Comparison of ENCODE assay signal across 35 cellular contexts in the genomic region with DNA sequence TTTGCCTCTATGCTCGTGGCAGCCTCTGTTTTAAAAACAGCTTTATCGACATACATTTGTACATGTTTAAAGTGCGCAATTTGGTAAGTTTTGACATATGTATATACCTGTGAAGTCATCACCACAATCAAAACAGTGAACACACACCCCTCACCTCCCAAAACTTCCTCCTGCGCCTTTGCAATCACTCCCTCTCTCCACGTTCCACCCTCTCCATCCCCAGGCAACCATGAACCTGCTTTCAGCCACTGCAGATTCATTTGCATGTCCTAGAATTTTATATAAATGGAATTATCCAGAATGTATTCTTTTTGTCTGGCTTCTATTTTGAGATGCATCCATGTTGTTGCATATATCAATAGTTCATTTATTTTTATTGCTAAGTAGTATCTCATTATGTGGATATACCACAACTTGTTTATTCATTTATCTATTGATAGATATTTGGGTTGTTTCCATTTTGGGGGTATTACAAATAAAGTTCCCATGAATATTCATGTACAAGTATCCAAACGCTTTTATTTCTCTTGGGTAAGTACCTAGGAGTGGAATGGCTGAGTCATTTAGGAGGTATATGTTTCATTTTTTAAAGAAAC. TPM values are rescaled to one million over a fixed set of nuclear protein-coding genes. Genes with fewer than 3 reads are reported as not detected.
"Had no signal": no experiment of that assay in that cellular context is flagged by ENCODE, and none has a peak within 500 bp of the region (broad histone marks: within the 10 kb centered on the region; RNA-seq: fewer than 3 reads in every experiment).

No MANE protein-coding gene starts in this region.

- H3K27me3 Mint-ChIP-seq: activated naive CD8-positive, alpha-beta T cell had no signal

- H3K27ac Mint-ChIP-seq: activated CD8-positive, alpha-beta T cell treated with anti-CD3 and anti-CD28 coated beads for 36 hours; activated naive CD8-positive, alpha-beta T cell; activated T-helper 17 cell treated with anti-CD3 and anti-CD28 coated beads, Interleukin-2, amount 50 U/mL, for 72 hours; WTC11 had no signal

- H3K27ac ChIP-seq: brain microvascular endothelial cell, epithelial cell of prostate, esophagus squamous epithelium, heart left ventricle had no signal

- ATAC-seq: activated CD8-positive, alpha-beta T cell treated with anti-CD3 and anti-CD28 coated beads for 36 hours; activated T-cell treated with anti-CD3 and anti-CD28 coated beads, Interleukin-2, amount 50 U/mL, for 4 hours; activated T-helper 17 cell treated with anti-CD3 and anti-CD28 coated beads, Interleukin-2, amount 50 U/mL, for 72 hours; heart left ventricle; WTC11 had no signal

- H3K36me3 ChIP-seq: brain microvascular endothelial cell, esophagus squamous epithelium, heart left ventricle had no signal

- H3K9me3 Mint-ChIP-seq: activated CD8-positive, alpha-beta T cell treated with anti-CD3 and anti-CD28 coated beads for 36 hours; activated T-cell treated with anti-CD3 and anti-CD28 coated beads, Interleukin-2, amount 50 U/mL, for 4 hours; activated T-helper 17 cell treated with anti-CD3 and anti-CD28 coated beads, Interleukin-2, amount 50 U/mL, for 72 hours; central memory CD8-positive, alpha-beta T cell had no signal

- H3K4me1 ChIP-seq: esophagus squamous epithelium had no signal

- H3K27me3 ChIP-seq: brain microvascular endothelial cell had no signal

- H3K4me1 Mint-ChIP-seq: activated T-helper 17 cell treated with anti-CD3 and anti-CD28 coated beads, Interleukin-2, amount 50 U/mL, for 72 hours; central memory CD8-positive, alpha-beta T cell had no signal

- H3K4me3 ChIP-seq: esophagus squamous epithelium, heart left ventricle had no signal

- FAIRE-seq: astrocyte, bronchial epithelial cell, colon, endometrium, endothelial cell of umbilical vein had no signal

- DNase-seq: activated CD4-positive, alpha-beta T cell treated with anti-CD3 and anti-CD28 coated beads for 1 hour; activated CD4-positive, alpha-beta T cell treated with anti-CD3 and anti-CD28 coated beads for 48 hours; activated CD4-positive, alpha-beta T cell treated with anti-CD3 and anti-CD28 coated beads, Interleukin-2, amount 50 U/mL, for 1 hour; activated CD4-positive, alpha-beta T cell treated with anti-CD3 and anti-CD28 coated beads, Interleukin-2, amount 50 U/mL, for 48 hours; activated CD8-positive, alpha-beta memory T cell treated with anti-CD3 and anti-CD28 coated beads for 24 hours; activated CD8-positive, alpha-beta T cell treated with anti-CD3 and anti-CD28 coated beads for 36 hours; activated effector memory CD4-positive, alpha-beta T cell treated with Interleukin-2 at 50 U/mL for 16 hours; activated gamma-delta T cell treated with Interleukin-2 at 50 U/mL for 16 hours; activated naive CD4-positive, alpha-beta T cell treated with anti-CD3 and anti-CD28 coated beads, Interleukin-2, amount 50 U/mL, for 16 hours; activated naive CD4-positive, alpha-beta T cell treated with Interleukin-2 at 50 U/mL for 16 hours; activated T-cell treated with anti-CD3 and anti-CD28 coated beads, Interleukin-2, amount 50 U/mL, for 4 hours; amniotic stem cell; brain microvascular endothelial cell; cortex of kidney; dermis blood vessel endothelial cell; effector CD8-positive, alpha-beta T cell; esophagus squamous epithelium; foreskin melanocyte; heart left ventricle; T-helper 1 cell; T-helper 2 cell had no signal

- H3K4me3 Mint-ChIP-seq: activated CD8-positive, alpha-beta T cell treated with anti-CD3 and anti-CD28 coated beads for 36 hours; activated naive CD8-positive, alpha-beta T cell; activated T-cell treated with anti-CD3 and anti-CD28 coated beads, Interleukin-2, amount 50 U/mL, for 4 hours; activated T-helper 17 cell treated with anti-CD3 and anti-CD28 coated beads, Interleukin-2, amount 50 U/mL, for 72 hours; central memory CD8-positive, alpha-beta T cell; WTC11 had no signal

- H3K36me3 Mint-ChIP-seq: WTC11 had no signal

- H3K9me3 ChIP-seq: esophagus squamous epithelium, heart left ventricle had no signal

RNA-seq across cellular contexts. Expression of a gene that starts 15.5 kb away (rescaled TPM):
- total RNA-seq: activated CD8-positive, alpha-beta T cell treated with anti-CD3 and anti-CD28 coated beads for 36 hours; activated T-helper 17 cell treated with anti-CD3 and anti-CD28 coated beads, Interleukin-2, amount 50 U/mL, for 72 hours; astrocyte; bronchial epithelial cell; cardiac septum; chondrocyte; endothelial cell of umbilical vein; fibroblast of lung; fibroblast of villous mesenchyme; heart left ventricle had no signal
- polyA plus RNA-seq: endothelial cell of umbilical vein, fibroblast of lung had no signal
